In genomic region chr6:163177892-163178420, GRCh38 we compare ENCODE assay signal across 20 cellular contexts.
"Had no signal": no experiment of that assay in that cellular context is flagged by ENCODE, and none has a peak within 500 bp of the region (broad histone marks: within the 10 kb centered on the region; RNA-seq: fewer than 3 reads in every experiment).

No MANE protein-coding gene starts in this region.

- H3K9me3 ChIP-seq: esophagus muscularis mucosa, gastrocnemius medialis, heart right ventricle, psoas muscle, right lobe of liver, stomach, thyroid gland had no signal

- H3K27ac ChIP-seq: epithelial cell of prostate, esophagus muscularis mucosa, gastrocnemius medialis, heart right ventricle, psoas muscle, right lobe of liver, stomach, thyroid gland had no signal

- H3K27ac Mint-ChIP-seq: effector memory CD8-positive, alpha-beta T cell; memory B cell; mesothelial cell of epicardium; natural killer cell had no signal

- H3K4me3 ChIP-seq: esophagus muscularis mucosa, gastrocnemius medialis, heart right ventricle, psoas muscle, right lobe of liver, stomach, thyroid gland had no signal

- H3K9me3 Mint-ChIP-seq: effector memory CD8-positive, alpha-beta T cell; memory B cell; mesothelial cell of epicardium; natural killer cell; neural crest cell had no signal

- H3K27me3 ChIP-seq: esophagus muscularis mucosa, gastrocnemius medialis, heart right ventricle, right lobe of liver, stomach, thyroid gland had no signal

- H3K36me3 ChIP-seq: esophagus muscularis mucosa, gastrocnemius medialis, heart right ventricle, right lobe of liver, stomach, thyroid gland had no signal

- H3K4me1 Mint-ChIP-seq: memory B cell, mesothelial cell of epicardium, natural killer cell had no signal

- FAIRE-seq: islet of Langerhans had no signal

- H3K36me3 Mint-ChIP-seq: memory B cell, mesothelial cell of epicardium, natural killer cell had no signal

- ATAC-seq: effector memory CD8-positive, alpha-beta T cell; gastrocnemius medialis; heart right ventricle; left lobe of liver; natural killer cell; psoas muscle; right lobe of liver had no signal

- H3K4me3 Mint-ChIP-seq: effector memory CD8-positive, alpha-beta T cell; memory B cell; mesothelial cell of epicardium; natural killer cell; neural crest cell had no signal

- DNase-seq: effector memory CD8-positive, alpha-beta T cell; gastrocnemius medialis; heart right ventricle; kidney glomerular epithelial cell; natural killer cell; occipital lobe; psoas muscle; retina; right lobe of liver; stimulated activated CD4-positive, alpha-beta T cell treated with anti-CD3 and anti-CD28 coated beads, Interleukin-4, amount 100 ng/mL, for 1 hour; stimulated activated naive CD4-positive, alpha-beta T cell; stomach; thyroid gland had no signal
